In genomic region chr2:64643838-64644219, GRCh38 we compare ENCODE assay signal across 1 cellular context.
A peak's percentile ranks its signal among the peaks of the same experiment; 100 is the strongest.
TF ChIP-seq lines count a peak whose summit lies in the region.

No MANE protein-coding gene starts in this region.

TF ChIP-seq in K562, 482 proteins besides CTCF, POLR2A, EP300 and RAD21 (continued from another document and continues in another):
- TF ChIP-seq RERE (CRISPR knock-in tag; IDR thresholded peaks at IDR 0.05; ENCODE audit: borderline replicate concordance) (no peak), PYGO2 (tag; IDR thresholded peaks at IDR 0.05) (no peak), MYBL2 (IDR thresholded peaks at IDR 0.05; ENCODE audit: low read depth) (no peak), MYBL2 (CRISPR knock-in tag; IDR thresholded peaks at IDR 0.05; ENCODE audit: borderline replicate concordance) (no peak), MTF1 (CRISPR knock-in tag; IDR thresholded peaks at IDR 0.05; ENCODE audit: borderline replicate concordance) (no peak), ELF4 (CRISPR knock-in tag; IDR thresholded peaks at IDR 0.05) (no peak), TCFL5 (CRISPR knock-in tag; conservative IDR thresholded peaks at IDR 0.05) (no peak), PTBP1 (IDR thresholded peaks at IDR 0.05; ENCODE audit: low read depth, low read length) (no peak), ZC3H4 (CRISPR knock-in tag; IDR thresholded peaks at IDR 0.05; ENCODE audit: borderline replicate concordance) (no peak), RB1 (IDR thresholded peaks at IDR 0.05; ENCODE audit: low read depth) (no peak), NR2C2 (CRISPR knock-in tag; IDR thresholded peaks at IDR 0.05) (no peak), NR2C2 (tag; IDR thresholded peaks at IDR 0.05) (0 out of 2 replicates have a peak, but pooled peaks have one; percentile 15), PHF21A (IDR thresholded peaks at IDR 0.05; ENCODE audit: borderline replicate concordance, low read depth) (no peak), FOS (IDR thresholded peaks at IDR 0.05; ENCODE audit: extremely low read depth, insufficient read length) (no peak), THRAP3 (IDR thresholded peaks at IDR 0.05; ENCODE audit: borderline replicate concordance) (no peak), MBD1 (CRISPR knock-in tag; IDR thresholded peaks at IDR 0.05) (no peak), ZZZ3 (IDR thresholded peaks at IDR 0.05) (no peak), ZNF766 (CRISPR knock-in tag; conservative IDR thresholded peaks at IDR 0.05) (no peak), SNAPC5 (CRISPR knock-in tag; IDR thresholded peaks at IDR 0.05) (no peak), ZBTB11 (CRISPR knock-in tag; IDR thresholded peaks at IDR 0.05) (no peak), ARNT (IDR thresholded peaks at IDR 0.05) (no peak), ILK (tag; IDR thresholded peaks at IDR 0.05; ENCODE audit: borderline replicate concordance, low read depth) (no peak), ZBTB33 (CRISPR knock-in tag; IDR thresholded peaks at IDR 0.05) (no peak), ATF2 (CRISPR knock-in tag; IDR thresholded peaks at IDR 0.05) (no peak), DNMT1 (IDR thresholded peaks at IDR 0.05) (no peak), L3MBTL2 (IDR thresholded peaks at IDR 0.05) (no peak), ZNF445 (CRISPR knock-in tag; IDR thresholded peaks at IDR 0.05; ENCODE audit: low read depth) (no peak), FOXP1 (CRISPR knock-in tag; IDR thresholded peaks at IDR 0.05) (no peak), GTF3C2 (IDR thresholded peaks at IDR 0.05; ENCODE audit: borderline replicate concordance, extremely low read depth, insufficient read length) (no peak), HBP1 (CRISPR knock-in tag; IDR thresholded peaks at IDR 0.05) (0 out of 2 replicates have a peak, but pooled peaks have one; percentile 47), ZNF212 (CRISPR knock-in tag; IDR thresholded peaks at IDR 0.05) (no peak), HDAC8 (tag; IDR thresholded peaks at IDR 0.05) (no peak), HNRNPLL (IDR thresholded peaks at IDR 0.05; ENCODE audit: low read depth, low read length, poor library complexity, severe bottlenecking) (no peak)
